23 cellular contexts compared by ENCODE assay signal in the genomic region with DNA sequence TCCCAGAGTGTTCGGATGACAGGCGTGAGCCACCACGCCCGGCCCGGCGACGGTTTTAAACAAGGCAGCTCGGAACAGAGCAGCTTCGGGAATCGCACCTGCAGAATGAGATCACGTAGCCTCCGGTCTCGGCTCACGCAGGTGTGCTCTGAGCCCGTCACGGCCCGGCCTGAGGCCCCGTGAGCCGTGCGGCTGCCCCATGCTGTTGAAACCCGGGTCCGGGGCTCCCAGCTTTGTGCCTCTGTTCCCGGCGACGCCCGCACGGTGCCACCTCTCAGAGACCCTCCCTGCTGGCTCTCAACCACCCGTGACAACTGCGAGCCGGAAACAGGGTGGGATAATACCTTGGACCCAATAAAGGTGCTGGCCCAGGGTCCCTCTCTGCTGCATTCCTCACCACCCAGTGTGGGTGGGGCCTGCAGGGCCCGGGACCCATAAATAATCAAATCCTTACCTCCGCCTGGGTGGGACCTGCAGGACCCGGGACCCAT. TPM values are rescaled to one million over a fixed set of nuclear protein-coding genes. Genes with fewer than 3 reads are reported as not detected.
DNase-seq lines count a peak whose midpoint lies in the region; ATAC-seq, FAIRE-seq and TF ChIP-seq lines count a peak whose summit lies in the region.
"Had no signal": no experiment of that assay in that cellular context is flagged by ENCODE, and none has a peak within 500 bp of the region (broad histone marks: within the 10 kb centered on the region; RNA-seq: fewer than 3 reads in every experiment).

No MANE protein-coding gene starts in this region.

- WGBS in hepatocyte (ENCODE audit: low lambda C conversion rate, missing lambda C conversion rate) = 69% methylated on average over 32 of the region's 33 CpGs
- WGBS in small intestine, 3 donors = 77 to 86% (median 80%) methylated on average over 33 of the region's 33 CpGs

- no peaks in the 10 kb centered on the region for H3K9me2 ChIP-seq in hepatocyte (replicated peaks; ENCODE audit: insufficient read depth)

- FAIRE-seq in small intestine (lab: Jason Lieb, UNC) = no peak
- FAIRE-seq: A549, G401.6 had no signal

- no peak overlapping the region for H3K4me3 Mint-ChIP-seq in activated CD8-positive, alpha-beta memory T cell treated with anti-CD3 and anti-CD28 coated beads, Interleukin-2, amount 10 ng/mL, durations not matched to agents 7 days and 5 days

- H3K27me3 Mint-ChIP-seq in activated CD8-positive, alpha-beta memory T cell treated with anti-CD3 and anti-CD28 coated beads, Interleukin-2, amount 10 ng/mL, durations not matched to agents 7 days and 5 days = no peaks in the 10 kb centered on the region

- CTCF ChIA-PET in activated CD8-positive, alpha-beta memory T cell treated with anti-CD3 and anti-CD28 coated beads, Interleukin-2, amount 10 ng/mL, durations not matched to agents 7 days and 5 days (lab: Charles Lee) = no interaction called here

- H3K27ac ChIP-seq in Peyer's patch = no peak overlapping the region
- H3K27ac ChIP-seq in hepatocyte = no peak overlapping the region
- H3K27ac ChIP-seq in small intestine (ENCODE audit: low read depth in 1 of 2, low read length in 1 of 2) = peak overlapping the region in 1 of 2 donors; percentile 41
- H3K27ac ChIP-seq: C4-2B, left lung, parathyroid adenoma, skin epidermis had no signal

- H3K79me2 ChIP-seq in hepatocyte = no peaks in the 10 kb centered on the region
- H3K79me2 ChIP-seq: parathyroid adenoma had no signal

- H3K9me3 Mint-ChIP-seq in activated CD8-positive, alpha-beta memory T cell treated with anti-CD3 and anti-CD28 coated beads, Interleukin-2, amount 10 ng/mL, durations not matched to agents 7 days and 5 days (ENCODE audit: low read depth) = no peaks in the 10 kb centered on the region

- no peaks in the 10 kb centered on the region for H3K27me3 ChIP-seq in Peyer's patch
- no peaks in the 10 kb centered on the region for H3K27me3 ChIP-seq in hepatocyte
- no peaks in the 10 kb centered on the region for H3K27me3 ChIP-seq in small intestine (ENCODE audit: control insufficient read depth in 2 of 2, insufficient read depth in 2 of 2, low read length in 2 of 2)
- H3K27me3 ChIP-seq: left lung had no signal

- H3K4me1 ChIP-seq in Peyer's patch = no peaks in the 10 kb centered on the region
- H3K4me1 ChIP-seq in hepatocyte (ENCODE audit: insufficient read depth) = peaks cover 2% of the 10 kb centered on the region
- no peaks in the 10 kb centered on the region for H3K4me1 ChIP-seq in small intestine (ENCODE audit: control insufficient read depth in 2 of 2, insufficient read depth in 1 of 2, low read depth in 1 of 2, low read length in 1 of 2)
- H3K4me1 ChIP-seq: parathyroid adenoma had no signal

- no peak for ATAC-seq in activated CD8-positive, alpha-beta memory T cell treated with anti-CD3 and anti-CD28 coated beads, Interleukin-2, amount 10 ng/mL, durations not matched to agents 7 days and 5 days
- ATAC-seq in GM18861 (IDR thresholded peaks at IDR 0.05; ENCODE audit: unreplicated experiment) (no peak), HG03520 (IDR thresholded peaks at IDR 0.05; ENCODE audit: unreplicated experiment) (no peak)
- ATAC-seq: A549, left lung, PC-3 had no signal

- TF ChIP-seq POLR2A in Peyer's patch (IDR thresholded peaks at IDR 0.05) = no peak

- H3K36me3 ChIP-seq in Peyer's patch (no peaks in the 10 kb centered on the region), hepatocyte (replicated peaks; ENCODE audit: insufficient read depth, low read depth) (no peaks in the 10 kb centered on the region), small intestine (ENCODE audit: control insufficient read depth in 2 of 2, insufficient read depth in 2 of 2, low read length in 2 of 2) (no peaks in the 10 kb centered on the region)
- H3K36me3 ChIP-seq: left lung had no signal

- H3K36me3 Mint-ChIP-seq in activated CD8-positive, alpha-beta memory T cell treated with anti-CD3 and anti-CD28 coated beads, Interleukin-2, amount 10 ng/mL, durations not matched to agents 7 days and 5 days = no peaks in the 10 kb centered on the region

- H3K9me3 ChIP-seq in Peyer's patch (no peaks in the 10 kb centered on the region), hepatocyte (ENCODE audit: low read depth) (no peaks in the 10 kb centered on the region), small intestine (ENCODE audit: control insufficient read depth, low read depth) (no peaks in the 10 kb centered on the region)
- H3K9me3 ChIP-seq: A549, left lung had no signal

- H3K27ac Mint-ChIP-seq in activated CD8-positive, alpha-beta memory T cell treated with anti-CD3 and anti-CD28 coated beads, Interleukin-2, amount 10 ng/mL, durations not matched to agents 7 days and 5 days = no peak overlapping the region

- no peak overlapping the region for H2AFZ ChIP-seq in hepatocyte
- H2AFZ ChIP-seq: parathyroid adenoma had no signal

- no peaks in the 10 kb centered on the region for H3K4me1 Mint-ChIP-seq in activated CD8-positive, alpha-beta memory T cell treated with anti-CD3 and anti-CD28 coated beads, Interleukin-2, amount 10 ng/mL, durations not matched to agents 7 days and 5 days

- H3K4me3 ChIP-seq in Peyer's patch (no peak overlapping the region), hepatocyte (no peak overlapping the region), small intestine (ENCODE audit: low read depth in 1 of 2, low read length in 2 of 2) (no peak overlapping the region)
- H3K4me3 ChIP-seq: A549, left lung, skin epidermis had no signal

- no peak overlapping the region for H3K4me2 ChIP-seq in hepatocyte
- H3K4me2 ChIP-seq: A549 had no signal

- DNase-seq in activated CD8-positive, alpha-beta memory T cell treated with anti-CD3 and anti-CD28 coated beads, Interleukin-2, amount 10 ng/mL, durations not matched to agents 7 days and 5 days = peak; percentile 28
- no peak for DNase-seq in activated CD8-positive, alpha-beta memory T cell treated with anti-CD3 and anti-CD28 coated beads, Interleukin-2, amount 50 U/mL, for 4 hours
- DNase-seq in Peyer's patch (peak in 2 of 3 donors; percentile 14 to 51), hepatocyte (ENCODE audit: low spot score) (peak; percentile 42), small intestine (peak; percentile 36), LoVo (ENCODE audit: low spot score) (no peak)
- DNase-seq: activated CD4-positive, alpha-beta T cell treated with anti-CD3 and anti-CD28 coated beads for 4 hours; activated naive CD4-positive, alpha-beta T cell treated with anti-CD3 and anti-CD28 coated beads, Interleukin-2, amount 50 U/mL, for 16 hours; activated T-cell treated with anti-CD3 and anti-CD28 coated beads for 4 hours; cortex of kidney; foreskin melanocyte; NCI-H1436; NCI-H2171; NCI-H748 treated with DMSO at 0.1 percent for 48 hours; PC-3 had no signal

- no peaks in the 10 kb centered on the region for H4K20me1 ChIP-seq in hepatocyte (ENCODE audit: insufficient read depth, poor library complexity, severe bottlenecking)

- TF ChIP-seq CTCF in Peyer's patch (IDR thresholded peaks at IDR 0.05) (no peak), hepatocyte (IDR thresholded peaks at IDR 0.05; ENCODE audit: poor library complexity) (no peak)

RNA-seq across cellular contexts. Expression of a gene that starts 13.4 kb away (rescaled TPM):
- total RNA-seq in activated CD8-positive, alpha-beta memory T cell treated with anti-CD3 and anti-CD28 coated beads, Interleukin-2, amount 10 ng/mL, durations not matched to agents 7 days and 5 days = 10 to 100 TPM; 41.1 to 67.9 TPM
- 10 to 100 TPM; 12.7 to 73.4 (median 18.9) TPM for total RNA-seq in Peyer's patch
- 34.1 and 40.1 TPM in 2 replicates for total RNA-seq in hepatocyte
- 22.0 and 25.7 TPM in 2 replicates for polyA plus RNA-seq in hepatocyte
- 10 to 100 TPM in 1 of 3 donors, 1 to 10 TPM in 2; 3.8 to 20.3 (median 6.3) TPM for polyA plus RNA-seq in small intestine

RNA-seq across cellular contexts. Expression of a gene that starts 50.8 kb away (rescaled TPM):
- total RNA-seq in activated CD8-positive, alpha-beta memory T cell treated with anti-CD3 and anti-CD28 coated beads, Interleukin-2, amount 10 ng/mL, durations not matched to agents 7 days and 5 days = 10 to 100 TPM; 53.2 to 57.2 TPM
- total RNA-seq in Peyer's patch (10 to 100 TPM; 17.9 to 38.5 (median 30.8) TPM), hepatocyte (39.6 and 40.7 TPM in 2 replicates)
- polyA plus RNA-seq in hepatocyte (69.2 and 69.3 TPM in 2 replicates), small intestine (10 to 100 TPM; 34.9 to 69.7 (median 41.6) TPM)

Comparison
In these comparisons a context has a peak if more than half of its experiments do, and no peak if none do; other contexts are left out.
1. DNase-seq: peak in activated CD8-positive, alpha-beta memory T cell treated with anti-CD3 and anti-CD28 coated beads, Interleukin-2, amount 10 ng/mL, durations not matched to agents 7 days and 5 days (single experiment), Peyer's patch (2 of 3), hepatocyte (single experiment) and small intestine (single experiment); none in activated CD8-positive, alpha-beta memory T cell treated with anti-CD3 and anti-CD28 coated beads, Interleukin-2, amount 50 U/mL, for 4 hours (single experiment) and LoVo (single experiment).